ENCODE assay signal across 20 cellular contexts in genomic region chr4:3226944-3227343, GRCh38. TPM values are rescaled to one million over a fixed set of nuclear protein-coding genes. Genes with fewer than 3 reads are reported as not detected.
DNase-seq lines count a peak whose midpoint lies in the region; ATAC-seq and TF ChIP-seq lines count a peak whose summit lies in the region.
"Had no signal": no experiment of that assay in that cellular context is flagged by ENCODE, and none has a peak within 500 bp of the region (broad histone marks: within the 10 kb centered on the region; RNA-seq: fewer than 3 reads in every experiment).

No MANE protein-coding gene starts in this region.

- H3K27me3 ChIP-seq in HL-60 (ENCODE audit: insufficient read depth, poor library complexity, severe bottlenecking) (no peaks in the 10 kb centered on the region), dorsolateral prefrontal cortex (no peaks in the 10 kb centered on the region), layer of hippocampus (ENCODE audit: control insufficient read depth, insufficient read depth, low read length) (no peaks in the 10 kb centered on the region), psoas muscle (ENCODE audit: insufficient read depth in 3 of 3, low read length in 2 of 3) (no peaks in the 10 kb centered on the region)
- H3K27me3 ChIP-seq: ovary, testis had no signal

- ATAC-seq in psoas muscle: no peak
- ATAC-seq: naive thymus-derived CD8-positive, alpha-beta T cell; SK-N-SH treated with all-trans-retinoic acid at 6 μM for 48 hours had no signal

- H3K4me3 ChIP-seq in HL-60 (replicated peaks; ENCODE audit: insufficient read depth, low read length) (no peak overlapping the region), dorsolateral prefrontal cortex (no peak overlapping the region), psoas muscle (no peak overlapping the region)
- H3K4me3 ChIP-seq: ovary, testis had no signal

- H3K27ac ChIP-seq in HL-60 (replicated peaks) (peak overlapping the region; percentile 18; the same call in 1 of the 2 replicates), dorsolateral prefrontal cortex (peak overlapping the region in 39 of 59 donors; percentile 1 to 81 (median 57)), layer of hippocampus (ENCODE audit: low read depth, low read length) (peak overlapping the region; percentile 48), psoas muscle (no peak overlapping the region)
- H3K27ac ChIP-seq: epithelial cell of prostate, ovary, testis had no signal

- 89 to 93% (median 91%) methylated on average over 6 of the region's 6 CpGs for WGBS in psoas muscle, 3 donors

- no peaks in the 10 kb centered on the region for H3K9me3 ChIP-seq in psoas muscle
- H3K9me3 ChIP-seq: ovary, testis had no signal

- peaks cover 6% of the 10 kb centered on the region for H3K4me1 ChIP-seq in psoas muscle
- H3K4me1 ChIP-seq: testis had no signal

- no peak for TF ChIP-seq CTCF in HL-60 (IDR thresholded peaks at IDR 0.05; ENCODE audit: insufficient read depth, low read length)
- no peak for TF ChIP-seq CTCF in dorsolateral prefrontal cortex (IDR thresholded peaks at IDR 0.05 in 54 of 56, conservative IDR thresholded peaks at IDR 0.05 in 2 of 56; ENCODE audit: low read depth in 1 of 56, partially characterized antibody in 56 of 56)
- no peak for TF ChIP-seq CTCF in psoas muscle (IDR thresholded peaks at IDR 0.05)

- DNase-seq in HL-60 (ENCODE audit: low read depth in 1 of 2, low spot score in 1 of 2): no peak
- DNase-seq in dorsolateral prefrontal cortex: peak in 4 of 10 donors; percentile 2 to 19 (median 14)
- peak; percentile 10 to 28 for DNase-seq in psoas muscle
- DNase-seq in NCI-H1105 (lab: John Stamatoyannopoulos, UW): no peak
- no peak for DNase-seq in NCI-H1092 treated with DMSO at 0.1 percent for 48 hours (lab: John Stamatoyannopoulos, UW)
- DNase-seq in AG08395 (ENCODE audit: low spot score): no peak
- no peak for DNase-seq in AG08396 (ENCODE audit: low spot score)
- DNase-seq: activated CD4-positive, alpha-beta T cell treated with anti-CD3 and anti-CD28 coated beads, Interleukin-2, amount 10 ng/mL, durations not matched to agents 24 days and 14 days; activated effector memory CD4-positive, alpha-beta T cell treated with Interleukin-2 at 50 U/mL for 16 hours; CD4-positive, alpha-beta T cell; foreskin melanocyte; GOT3; IMR-90; NCI-H2171; testis had no signal

- intact Hi-C loops in dorsolateral prefrontal cortex (cut with DNase I) (no loop called here), psoas muscle (cut with DNase I) (no loop called here)

- H3K36me3 ChIP-seq in psoas muscle (ENCODE audit: insufficient read depth in 1 of 2, low read depth in 1 of 2): peaks cover 0 to 89% of the 10 kb centered on the region in 2 donors
- H3K36me3 ChIP-seq: ovary had no signal

RNA-seq across cellular contexts. Expression of gene MSANTD1, which starts 22.0 kb away (rescaled TPM):
- total RNA-seq in dorsolateral prefrontal cortex (10 to 100 TPM in 16 of 120 experiments, 1 to 10 TPM in 104; 3.0 to 16.7 (median 6.9) TPM), psoas muscle (under 1 TPM; 0.25 to 0.94 (median 0.70) TPM)
- under 1 TPM; 0.11 to 0.34 (median 0.27) TPM for polyA plus RNA-seq in psoas muscle

Comparison
In these comparisons a context has a peak if more than half of its experiments do, and no peak if none do; other contexts are left out.
1. DNase-seq: peak in psoas muscle (2 of 2); none in HL-60 (0 of 2), NCI-H1105 (single experiment), NCI-H1092 treated with DMSO at 0.1 percent for 48 hours (single experiment), AG08395 (single experiment) and AG08396 (single experiment).